In genomic region chr22:24455039-24455438, GRCh38 we compare ENCODE assay signal across 15 cellular contexts. TPM values are rescaled to one million over a fixed set of nuclear protein-coding genes. Genes with fewer than 3 reads are reported as not detected.
"Had no signal": no experiment of that assay in that cellular context is flagged by ENCODE, and none has a peak within 500 bp of the region (broad histone marks: within the 10 kb centered on the region; RNA-seq: fewer than 3 reads in every experiment).

No MANE protein-coding gene starts in this region.

- H3K9me3 ChIP-seq: transverse colon, uterus had no signal

- H3K27ac ChIP-seq: foreskin keratinocyte, hepatocyte, transverse colon, uterus had no signal

- H3K27me3 ChIP-seq: hepatocyte, transverse colon, uterus had no signal

- ATAC-seq: foreskin keratinocyte, WTC11 had no signal

- FAIRE-seq: TTC549 had no signal

- H2AFZ ChIP-seq: hepatocyte had no signal

- H3K4me1 ChIP-seq: foreskin keratinocyte, transverse colon, uterus had no signal

- H3K4me2 ChIP-seq: hepatocyte had no signal

- DNase-seq: activated gamma-delta T cell treated with Interleukin-2 at 50 U/mL for 16 hours; activated T-cell treated with anti-CD3 and anti-CD28 coated beads, Interleukin-2, amount 50 U/mL, for 1 hour; central memory CD4-positive, alpha-beta T cell; effector memory CD4-positive, alpha-beta T cell; foreskin keratinocyte; immature natural killer cell; retina; stimulated activated CD4-positive, alpha-beta T cell treated with anti-CD3 and anti-CD28 coated beads, Interleukin-1b, Interleukin-23, amount 100 ng/mL, for 48 hours; T-helper 1 cell; transverse colon had no signal

- H3K36me3 ChIP-seq: transverse colon, uterus had no signal

- H3K79me2 ChIP-seq: hepatocyte had no signal

- H3K4me3 ChIP-seq: hepatocyte, transverse colon, uterus had no signal

RNA-seq across cellular contexts. Expression of gene UPB1, which starts 40.1 kb away (rescaled TPM):
- total RNA-seq: foreskin keratinocyte, kidney epithelial cell had no signal
- polyA plus RNA-seq: foreskin keratinocyte, immature natural killer cell had no signal
